ENCODE assay signal across 16 cellular contexts in the genomic region with DNA sequence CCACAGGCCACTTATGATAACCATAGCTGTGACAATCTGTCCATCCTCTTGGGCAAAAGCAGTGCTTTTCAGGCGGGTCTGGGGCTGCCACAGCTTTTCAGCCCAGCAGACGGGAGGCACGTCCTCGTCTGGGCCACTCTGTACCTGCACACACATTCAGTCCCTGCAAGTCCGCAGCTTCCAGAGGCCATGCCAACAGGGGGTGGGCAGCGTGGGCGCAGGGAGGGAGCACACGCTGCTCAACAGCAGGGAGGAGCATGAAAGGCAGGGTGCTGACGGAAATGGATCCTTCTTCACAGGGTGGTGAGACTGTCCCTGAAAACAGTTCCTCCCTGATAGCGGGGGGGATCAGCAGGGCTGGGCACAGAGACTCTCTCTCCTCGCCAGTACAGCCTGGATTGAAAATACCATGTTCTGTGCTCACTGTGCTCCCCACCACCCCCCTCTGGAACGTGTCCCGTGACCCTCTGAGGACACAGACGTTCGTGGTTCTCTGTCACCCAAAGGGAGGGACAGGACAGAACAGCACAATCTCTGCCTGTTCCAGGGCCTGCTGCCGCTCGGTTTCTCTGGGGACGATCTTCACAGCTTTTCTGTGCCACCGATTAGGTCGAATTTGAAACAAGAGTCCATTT.
"Had no signal": no experiment of that assay in that cellular context is flagged by ENCODE, and none has a peak within 500 bp of the region (broad histone marks: within the 10 kb centered on the region; RNA-seq: fewer than 3 reads in every experiment).

No MANE protein-coding gene starts in this region.

- DNase-seq: activated CD4-positive, alpha-beta T cell treated with anti-CD3 and anti-CD28 coated beads, Interleukin-2, amount 10 ng/mL, durations not matched to agents 24 days and 14 days; activated CD4-positive, CD25-positive, alpha-beta regulatory T cell; activated CD8-positive, alpha-beta memory T cell treated with anti-CD3 and anti-CD28 coated beads, Interleukin-2, amount 50 U/mL, for 4 hours; activated CD8-positive, alpha-beta T cell treated with anti-CD3 and anti-CD28 coated beads, Interleukin-2, amount 10 ng/mL, durations not matched to agents 7 days and 5 days; activated gamma-delta T cell treated with Interleukin-2 at 50 U/mL for 16 hours; activated T-cell treated with anti-CD3 and anti-CD28 coated beads, Interleukin-2, amount 50 U/mL, for 72 hours; cerebellar nuclear complex; effector memory CD4-positive, alpha-beta T cell; foreskin keratinocyte; natural killer cell; small intestine; stimulated activated CD4-positive, alpha-beta T cell treated with anti-CD3 and anti-CD28 coated beads, Interleukin-4, amount 100 ng/mL, for 4 hours; stimulated activated CD8-positive, alpha-beta memory T cell treated with anti-CD3 and anti-CD28 coated beads, Interleukin-4, amount 100 ng/mL, for 48 hours; stimulated activated naive CD4-positive, alpha-beta T cell treated with Interleukin-2 at 50 U/mL for 16 hours had no signal

- H3K4me1 ChIP-seq: foreskin keratinocyte, upper lobe of left lung had no signal

- H3K27ac ChIP-seq: foreskin keratinocyte, suprapubic skin, upper lobe of left lung had no signal

- H3K9me3 ChIP-seq: suprapubic skin, upper lobe of left lung had no signal

- ATAC-seq: activated CD8-positive, alpha-beta T cell treated with anti-CD3 and anti-CD28 coated beads, Interleukin-2, amount 10 ng/mL, durations not matched to agents 7 days and 5 days; activated T-cell treated with anti-CD3 and anti-CD28 coated beads, Interleukin-2, amount 50 U/mL, for 72 hours; foreskin keratinocyte; natural killer cell had no signal

- H3K27me3 ChIP-seq: foreskin keratinocyte, suprapubic skin, upper lobe of left lung had no signal

- H3K36me3 ChIP-seq: suprapubic skin, upper lobe of left lung had no signal

- H3K4me3 ChIP-seq: suprapubic skin, upper lobe of left lung had no signal
